ENCODE assay signal across 13 cellular contexts in the genomic region with DNA sequence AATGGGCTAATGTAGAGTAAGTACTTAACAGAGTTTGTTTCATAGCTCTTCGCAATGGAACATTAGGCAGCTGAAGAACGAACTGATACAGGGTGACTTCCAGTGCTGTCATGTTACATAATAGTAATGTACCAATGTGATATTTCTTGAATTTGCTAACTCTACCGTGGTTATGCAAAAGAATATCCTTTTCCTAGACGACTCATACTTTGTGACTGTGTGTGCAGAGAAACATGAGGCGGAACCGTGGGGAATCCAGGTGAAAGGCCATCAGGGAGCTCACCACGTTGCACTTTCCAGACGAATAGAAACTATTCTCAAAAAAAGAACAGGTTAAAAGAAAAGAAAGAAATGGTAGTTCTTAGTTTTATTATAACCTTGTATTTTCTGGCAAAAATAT. TPM values are rescaled to one million over a fixed set of nuclear protein-coding genes. Genes with fewer than 3 reads are reported as not detected.
DNase-seq lines count a peak whose midpoint lies in the region; ATAC-seq and TF ChIP-seq lines count a peak whose summit lies in the region.
"Had no signal": no experiment of that assay in that cellular context is flagged by ENCODE, and none has a peak within 500 bp of the region (broad histone marks: within the 10 kb centered on the region; RNA-seq: fewer than 3 reads in every experiment).

No MANE protein-coding gene starts in this region.

- TF ChIP-seq CTCF in epithelial cell of proximal tubule (conservative IDR thresholded peaks at IDR 0.05; ENCODE audit: low read depth, low read length) (no peak), neutrophil (IDR thresholded peaks at IDR 0.05) (no peak), foreskin keratinocyte (conservative IDR thresholded peaks at IDR 0.05) (no peak)

- H3K9me3 ChIP-seq in SK-N-MC (ENCODE audit: low read depth, low read length) (no peaks in the 10 kb centered on the region), neutrophil (no peaks in the 10 kb centered on the region)
- H3K9me3 ChIP-seq: BLaER1 had no signal

- no peak overlapping the region for H3K4me3 ChIP-seq in SK-N-MC
- H3K4me3 ChIP-seq in epithelial cell of proximal tubule (ENCODE audit: low read depth, low read length): no peak overlapping the region
- H3K4me3 ChIP-seq in neutrophil (ENCODE audit: low read depth in 1 of 2, low read length in 1 of 2): no peak overlapping the region
- H3K4me3 ChIP-seq: BLaER1, GM12878 had no signal

- DNase-seq in EL (peak; percentile 21), SK-N-MC (ENCODE audit: low read depth, low spot score) (no peak), epithelial cell of proximal tubule (ENCODE audit: low read depth) (peak; percentile 18), foreskin keratinocyte (no peak), NCI-H2107 (lab: John Stamatoyannopoulos, UW) (no peak)
- no peak for DNase-seq in central memory CD4-positive, alpha-beta T cell
- no peak for DNase-seq in activated naive CD4-positive, alpha-beta T cell treated with anti-CD3 and anti-CD28 coated beads, Interleukin-2, amount 50 U/mL, for 16 hours
- DNase-seq: activated T-cell treated with anti-CD3 and anti-CD28 coated beads, Interleukin-2, amount 50 U/mL, for 24 hours; DMS79 treated with DMSO at 0.1 percent for 48 hours; stimulated activated CD4-positive, alpha-beta T cell treated with anti-CD3 and anti-CD28 coated beads, Interleukin-2, amount 100 ng/mL, for 48 hours had no signal

- H3K27me3 ChIP-seq in neutrophil (no peaks in the 10 kb centered on the region), foreskin keratinocyte (no peaks in the 10 kb centered on the region)
- H3K27me3 ChIP-seq: BLaER1 had no signal

- H3K36me3 ChIP-seq in SK-N-MC (ENCODE audit: insufficient read depth, low read length) (peaks cover 44% of the 10 kb centered on the region; the same call in 1 of the 2 replicates), neutrophil (peaks cover 9% of the 10 kb centered on the region)

- H3K4me1 ChIP-seq in neutrophil (ENCODE audit: control insufficient read depth in 1 of 2, insufficient read depth in 1 of 2, low read depth in 1 of 2, low read length in 1 of 2) (peaks cover 12% of the 10 kb centered on the region in 2 experiments), foreskin keratinocyte (no peaks in the 10 kb centered on the region)
- H3K4me1 ChIP-seq: BLaER1 had no signal

- no peak for ATAC-seq in foreskin keratinocyte
- ATAC-seq: GM12878 had no signal

- H3K27ac ChIP-seq in SK-N-MC (peak overlapping the region; percentile 16; the same call in 1 of the 2 replicates), neutrophil (peak overlapping the region; percentile 21), foreskin keratinocyte (no peak overlapping the region)
- H3K27ac ChIP-seq: BLaER1 had no signal

- no peak overlapping the region for H3K9ac ChIP-seq in SK-N-MC (ENCODE audit: insufficient read length)
- H3K9ac ChIP-seq: BLaER1 had no signal

RNA-seq across cellular contexts. Expression of gene NOB1, which starts 13.2 kb away (rescaled TPM):
- 32.2 and 45.7 TPM in 2 replicates for total RNA-seq in epithelial cell of proximal tubule
- total RNA-seq in foreskin keratinocyte: 47.3 and 59.3 TPM in 2 replicates
- 65.6 and 74.9 TPM in 2 replicates for polyA plus RNA-seq in foreskin keratinocyte

RNA-seq across cellular contexts. Expression of gene NQO1, which starts 15.2 kb away (rescaled TPM):
- total RNA-seq in epithelial cell of proximal tubule: 133 and 135 TPM in 2 replicates
- total RNA-seq in foreskin keratinocyte: 137 and 164 TPM in 2 replicates
- polyA plus RNA-seq in foreskin keratinocyte: 154 and 183 TPM in 2 replicates

RNA-seq across cellular contexts. Expression of gene WWP2, which starts 20.6 kb away (rescaled TPM):
- 16.9 and 26.0 TPM in 2 replicates for total RNA-seq in epithelial cell of proximal tubule
- 24.3 and 26.3 TPM in 2 replicates for total RNA-seq in foreskin keratinocyte
- 12.4 and 13.1 TPM in 2 replicates for polyA plus RNA-seq in foreskin keratinocyte

Comparison
In these comparisons a context has a peak if more than half of its experiments do, and no peak if none do; other contexts are left out.
1. DNase-seq: peak in EL (single experiment) and epithelial cell of proximal tubule (single experiment); none in SK-N-MC (single experiment), foreskin keratinocyte (0 of 2), central memory CD4-positive, alpha-beta T cell (single experiment), NCI-H2107 (single experiment) and activated naive CD4-positive, alpha-beta T cell treated with anti-CD3 and anti-CD28 coated beads, Interleukin-2, amount 50 U/mL, for 16 hours (single experiment).